Comparison of ENCODE assay signal across 11 cellular contexts in genomic region chr2:162518894-162519293, GRCh38.
"Had no signal": no experiment of that assay in that cellular context is flagged by ENCODE, and none has a peak within 500 bp of the region (broad histone marks: within the 10 kb centered on the region; RNA-seq: fewer than 3 reads in every experiment).

No MANE protein-coding gene starts in this region.

- ATAC-seq: GM23338, HCT116 had no signal

- DNase-seq: GM23248, GOT3, H7, H9, HCEC 1CT, HFFc6 had no signal

- FAIRE-seq: H1, H54 had no signal

- H3K36me3 ChIP-seq: HAP-1 had no signal

- H3K4me3 ChIP-seq: GM23248, GM23338, HAP-1 had no signal

- H3K4me2 ChIP-seq: GM23338 had no signal

- H3K9me3 ChIP-seq: HAP-1 had no signal

- H2AFZ ChIP-seq: GM23248, GM23338 had no signal

- H3K4me1 ChIP-seq: HAP-1 had no signal

- H3K9ac ChIP-seq: GM23248 had no signal

- H3K27ac ChIP-seq: GM23248 had no signal
